8 cellular contexts compared by ENCODE assay signal in genomic region chr1:11262171-11263049, GRCh38. TPM values are rescaled to one million over a fixed set of nuclear protein-coding genes. Genes with fewer than 3 reads are reported as not detected.
DNase-seq lines count a peak whose midpoint lies in the region; ATAC-seq and TF ChIP-seq lines count a peak whose summit lies in the region.

Gene MTOR, minus strand, starts transcription at chr1:11262551. Its CDS starts 3,142 bp downstream, at chr1:11259409.

- peak within 1 kb of the TSS; percentile 86 for H3K27ac ChIP-seq in lower lobe of right lung

- peak within 1 kb of the TSS; percentile 99 for H3K4me3 ChIP-seq in lower lobe of right lung

- no peaks in the 10 kb centered on the region for H3K27me3 ChIP-seq in lower lobe of right lung (ENCODE audit: low read depth)

- peaks cover 23% of the 10 kb centered on the region for H3K36me3 ChIP-seq in lower lobe of right lung

- DNase-seq in COLO668 (lab: John Stamatoyannopoulos, UW; ENCODE audit: unreplicated experiment) (peak; percentile 100), HS-27A (ENCODE audit: low read depth) (peak; percentile 99), NK-92 (lab: John Stamatoyannopoulos, UW; ENCODE audit: unreplicated experiment) (peak; percentile 92), lower lobe of right lung (peak; percentile 99)
- peak; percentile 87 to 93 for DNase-seq in activated CD8-positive, alpha-beta memory T cell treated with anti-CD3 and anti-CD28 coated beads for 1 hour (ENCODE audit: extremely low read depth in 1 of 2, low read depth in 1 of 2)
- peak; percentile 97 for DNase-seq in effector CD4-positive, alpha-beta T cell
- peak; percentile 94 to 98 (median 95) for DNase-seq in stimulated activated CD4-positive, alpha-beta T cell treated with anti-CD3 and anti-CD28 coated beads, TNF-alpha, amount 100 ng/mL, for 24 hours (ENCODE audit: low read depth in 3 of 3)

- H3K9me3 ChIP-seq in lower lobe of right lung: no peaks in the 10 kb centered on the region

- ATAC-seq in GM19467 (IDR thresholded peaks at IDR 0.05; ENCODE audit: unreplicated experiment) (peak; percentile 99), lower lobe of right lung (peak; percentile 100)

- H3K4me1 ChIP-seq in lower lobe of right lung: peaks cover 16% of the 10 kb centered on the region

- TF ChIP-seq CTCF in lower lobe of right lung (IDR thresholded peaks at IDR 0.05): peak; percentile 16

- intact Hi-C loops in lower lobe of right lung (cut with DNase I): no loop called here

RNA-seq across cellular contexts. Expression of gene MTOR, which starts in this region (rescaled TPM):
- total RNA-seq in lower lobe of right lung: 33.7 TPM

Comparison
In these comparisons a context has a peak if more than half of its experiments do, and no peak if none do; other contexts are left out.
1. Peak in every context shown above with its lines: DNase-seq, ATAC-seq, H3K4me3 ChIP-seq and H3K27ac ChIP-seq.